In the genomic region with DNA sequence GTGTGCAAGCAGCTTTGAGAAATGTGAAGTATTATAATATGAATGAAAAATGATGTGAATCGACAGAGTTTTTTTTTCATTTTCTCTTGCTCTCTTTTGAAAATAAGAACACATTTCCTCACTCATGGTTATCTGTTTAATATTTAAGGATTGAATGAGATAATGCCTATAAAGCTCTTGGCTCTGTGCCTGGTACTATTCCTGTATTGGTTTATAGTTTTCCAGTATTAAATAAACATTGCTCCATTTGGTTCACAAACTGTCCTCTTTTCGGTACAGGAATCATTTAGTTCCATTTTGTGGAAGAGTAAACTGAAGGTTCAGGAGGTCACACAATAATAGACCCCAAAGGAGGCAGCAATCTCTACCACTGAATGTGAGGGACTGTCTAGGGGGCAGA, we compare ENCODE assay signal across 29 cellular contexts.
"Had no signal": no experiment of that assay in that cellular context is flagged by ENCODE, and none has a peak within 500 bp of the region (broad histone marks: within the 10 kb centered on the region; RNA-seq: fewer than 3 reads in every experiment).

No MANE protein-coding gene starts in this region.

- H3K27ac ChIP-seq: adrenal gland, body of pancreas, brain microvascular endothelial cell, breast epithelium, VCaP had no signal

- H3K4me3 ChIP-seq: adrenal gland, body of pancreas, breast epithelium had no signal

- H3K9me3 ChIP-seq: adrenal gland, body of pancreas, breast epithelium had no signal

- H3K36me3 ChIP-seq: adrenal gland, brain microvascular endothelial cell, breast epithelium had no signal

- DNase-seq: activated B cell treated with CpG ODN at 0.5 μM for 24 hours; activated CD4-positive, alpha-beta memory T cell treated with anti-CD3 and anti-CD28 coated beads for 36 hours; activated CD4-positive, alpha-beta T cell treated with anti-CD3 and anti-CD28 coated beads for 4 hours; activated CD4-positive, alpha-beta T cell treated with anti-CD3 and anti-CD28 coated beads, Interleukin-2, amount 10 ng/mL, durations not matched to agents 24 days and 14 days; activated CD4-positive, alpha-beta T cell treated with anti-CD3 and anti-CD28 coated beads, Interleukin-2, amount 50 U/mL, for 1 hour; activated CD4-positive, alpha-beta T cell treated with anti-CD3 and anti-CD28 coated beads, Interleukin-2, amount 50 U/mL, for 4 hours; activated CD4-positive, CD25-positive, alpha-beta regulatory T cell treated with anti-CD3 and anti-CD28 coated beads, Interleukin-2, amount 50 U/mL, for 72 hours; activated CD8-positive, alpha-beta memory T cell treated with anti-CD3 and anti-CD28 coated beads, Interleukin-2, amount 50 U/mL, for 4 hours; activated CD8-positive, alpha-beta T cell treated with anti-CD3 and anti-CD28 coated beads for 36 hours; activated effector memory CD4-positive, alpha-beta T cell treated with anti-CD3 and anti-CD28 coated beads, Interleukin-2, amount 50 U/mL, for 16 hours; activated gamma-delta T cell treated with Interleukin-2 at 50 U/mL for 16 hours; activated naive CD4-positive, alpha-beta T cell; activated naive CD4-positive, alpha-beta T cell treated with anti-CD3 and anti-CD28 coated beads for 36 hours; activated naive CD4-positive, alpha-beta T cell treated with anti-CD3 and anti-CD28 coated beads, Interleukin-2, amount 50 U/mL, for 16 hours; activated naive CD8-positive, alpha-beta T cell treated with anti-CD3 and anti-CD28 coated beads for 36 hours; activated T-cell treated with anti-CD3 and anti-CD28 coated beads for 4 hours; activated T-cell treated with anti-CD3 and anti-CD28 coated beads, Interleukin-2, amount 50 U/mL, for 1 hour; activated T-cell treated with anti-CD3 and anti-CD28 coated beads, Interleukin-2, amount 50 U/mL, for 4 hours; activated T-cell treated with anti-CD3 and anti-CD28 coated beads, Interleukin-2, amount 50 U/mL, for 72 hours; adrenal gland; amniotic stem cell; aorta; body of pancreas; brain microvascular endothelial cell; central memory CD4-positive, alpha-beta T cell; T-helper 17 cell; T-helper 9 cell had no signal
